Comparison of ENCODE assay signal across 1 cellular context in the genomic region with DNA sequence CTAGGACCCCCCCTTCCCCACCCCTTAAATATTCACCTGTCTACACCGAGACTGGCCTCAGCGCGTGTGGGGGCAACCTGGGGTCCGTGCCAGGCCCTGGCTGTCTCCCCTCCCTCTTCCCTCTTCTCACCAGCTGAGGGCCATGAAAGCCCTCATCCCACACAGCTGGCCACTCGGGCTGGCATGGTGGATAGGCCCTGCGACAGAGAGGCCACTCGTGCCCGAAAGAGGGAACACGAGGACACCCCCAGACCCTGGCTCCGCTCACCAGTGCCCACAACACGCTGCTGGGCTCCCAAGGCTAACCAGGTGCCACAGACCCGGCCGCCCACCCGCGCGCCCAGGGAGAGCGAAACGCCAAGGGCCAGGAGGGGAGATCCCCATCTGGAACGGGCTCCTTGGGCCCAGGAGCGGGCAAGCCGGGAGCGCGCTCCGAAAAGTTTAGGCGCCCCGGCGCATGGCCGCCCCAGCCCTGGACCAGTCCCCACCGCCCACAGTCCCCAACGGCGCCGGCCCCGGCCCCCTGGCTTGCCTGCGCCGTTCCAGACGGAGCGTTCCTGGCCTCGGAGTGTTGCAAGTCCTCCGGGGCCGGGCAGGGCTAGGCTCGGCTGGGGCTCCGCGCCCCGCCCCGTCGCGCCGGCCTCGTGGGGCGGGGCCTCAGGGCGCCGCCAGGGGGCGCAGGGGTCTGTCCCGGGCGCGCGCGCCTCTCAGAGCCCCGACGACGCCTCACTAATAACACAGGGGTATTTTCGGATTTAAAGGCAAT.
A peak's percentile ranks its signal among the peaks of the same experiment; 100 is the strongest.
TF ChIP-seq lines count a peak whose summit lies in the region.

TSS of gene TMBIM1 (minus strand) at position 570 of the 766 bp plus-strand sequence. CDS start 10,362 bp downstream, outside the sequence.

TF ChIP-seq in HepG2, 621 proteins besides CTCF, POLR2A, EP300 and RAD21 (continued from another document and continues in another):
- TF ChIP-seq CCAR2 (optimal IDR thresholded peaks at IDR 0.05; ENCODE audit: low read depth, low read length) (no peak), EEA1 (CRISPR knock-in tag; IDR thresholded peaks at IDR 0.05; ENCODE audit: borderline replicate concordance) (peak; percentile 86; the same call in 1 of the 2 replicates), CEBPZ (IDR thresholded peaks at IDR 0.05; ENCODE audit: low read length) (no peak), LBX2 (CRISPR knock-in tag; IDR thresholded peaks at IDR 0.05; ENCODE audit: borderline replicate concordance) (peak; percentile 75; the same call in 1 of the 2 replicates), ZSCAN22 (CRISPR knock-in tag; IDR thresholded peaks at IDR 0.05) (peak; percentile 69; the same call in 1 of the 2 replicates), ZHX1 (CRISPR knock-in tag; IDR thresholded peaks at IDR 0.05; ENCODE audit: low read depth) (no peak), ZBTB39 (CRISPR knock-in tag; IDR thresholded peaks at IDR 0.05) (peak; percentile 28; the same call in 1 of the 2 replicates), JUNB (CRISPR knock-in tag; IDR thresholded peaks at IDR 0.05; ENCODE audit: borderline replicate concordance) (no peak), CREB3 (CRISPR knock-in tag; IDR thresholded peaks at IDR 0.05) (0 out of 2 replicates have a peak, but pooled peaks have one; percentile 37), TBX2 (CRISPR knock-in tag; IDR thresholded peaks at IDR 0.05; ENCODE audit: borderline replicate concordance) (peak; percentile 79), KDM5B (CRISPR knock-in tag; IDR thresholded peaks at IDR 0.05; ENCODE audit: borderline replicate concordance) (peak; percentile 84), ZNF891 (CRISPR knock-in tag; IDR thresholded peaks at IDR 0.05) (peak; percentile 70; the same call in 1 of the 2 replicates), ZFAT (CRISPR knock-in tag; conservative IDR thresholded peaks at IDR 0.05) (no peak), AKAP8 (CRISPR knock-in tag; IDR thresholded peaks at IDR 0.05) (peak; percentile 38; the same call in 1 of the 2 replicates), ZNF101 (CRISPR knock-in tag; IDR thresholded peaks at IDR 0.05; ENCODE audit: borderline replicate concordance, low read depth) (0 out of 2 replicates have a peak, but pooled peaks have one; percentile 33), SP4 (CRISPR knock-in tag; IDR thresholded peaks at IDR 0.05) (peak; percentile 82), TAF1 (CRISPR knock-in tag; IDR thresholded peaks at IDR 0.05) (peak; percentile 79), NCOR1 (IDR thresholded peaks at IDR 0.05; ENCODE audit: borderline replicate concordance, low read length) (no peak), PAXIP1 (CRISPR knock-in tag; conservative IDR thresholded peaks at IDR 0.05) (no peak; the same call in 1 of the 2 replicates), SMC3 (IDR thresholded peaks at IDR 0.05; ENCODE audit: low read length) (peak; percentile 24; the same call in 1 of the 2 replicates), CHCHD3 (CRISPR knock-in tag; IDR thresholded peaks at IDR 0.05) (no peak; the same call in 1 of the 2 replicates), POLR2AphosphoS5 (IDR thresholded peaks at IDR 0.05; ENCODE audit: low read depth, low read length) (peak; percentile 80), ZNF143 (CRISPR knock-in tag; IDR thresholded peaks at IDR 0.05) (no peak), IRF2 (CRISPR knock-in tag; IDR thresholded peaks at IDR 0.05) (no peak), ZNF331 (CRISPR knock-in tag; IDR thresholded peaks at IDR 0.05) (no peak), GATAD1 (CRISPR knock-in tag; IDR thresholded peaks at IDR 0.05) (no peak), MYC (CRISPR knock-in tag; IDR thresholded peaks at IDR 0.05; ENCODE audit: borderline replicate concordance) (peak; percentile 83), ARHGAP35 (CRISPR knock-in tag; IDR thresholded peaks at IDR 0.05; ENCODE audit: borderline replicate concordance) (peak; percentile 82), CC2D1A (CRISPR knock-in tag; IDR thresholded peaks at IDR 0.05) (no peak), ETV6 (CRISPR knock-in tag; conservative IDR thresholded peaks at IDR 0.05) (peak; percentile 66; the same call in 1 of the 2 replicates), KLF11 (CRISPR knock-in tag; IDR thresholded peaks at IDR 0.05) (0 out of 2 replicates have a peak, but pooled peaks have one; percentile 35), ZNF790 (CRISPR knock-in tag; IDR thresholded peaks at IDR 0.05; ENCODE audit: borderline replicate concordance) (no peak; the same call in 1 of the 2 replicates), GZF1 (CRISPR knock-in tag; IDR thresholded peaks at IDR 0.05) (no peak), ZNF251 (CRISPR knock-in tag; IDR thresholded peaks at IDR 0.05) (0 out of 2 replicates have a peak, but pooled peaks have one; percentile 45), AGO2 (optimal IDR thresholded peaks at IDR 0.05; ENCODE audit: low read depth, low read length) (peak; percentile 90)
- TF ChIP-seq, protein P1, sequence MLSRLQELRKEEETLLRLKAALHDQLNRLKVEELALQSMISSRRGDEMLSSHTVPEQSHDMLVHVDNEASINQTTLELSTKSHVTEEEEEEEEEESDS (CRISPR knock-in tag; IDR thresholded peaks at IDR 0.05; ENCODE audit: borderline replicate concordance), result no peak; the same call in 1 of the 2 replicates
- TF ChIP-seq, protein P2, sequence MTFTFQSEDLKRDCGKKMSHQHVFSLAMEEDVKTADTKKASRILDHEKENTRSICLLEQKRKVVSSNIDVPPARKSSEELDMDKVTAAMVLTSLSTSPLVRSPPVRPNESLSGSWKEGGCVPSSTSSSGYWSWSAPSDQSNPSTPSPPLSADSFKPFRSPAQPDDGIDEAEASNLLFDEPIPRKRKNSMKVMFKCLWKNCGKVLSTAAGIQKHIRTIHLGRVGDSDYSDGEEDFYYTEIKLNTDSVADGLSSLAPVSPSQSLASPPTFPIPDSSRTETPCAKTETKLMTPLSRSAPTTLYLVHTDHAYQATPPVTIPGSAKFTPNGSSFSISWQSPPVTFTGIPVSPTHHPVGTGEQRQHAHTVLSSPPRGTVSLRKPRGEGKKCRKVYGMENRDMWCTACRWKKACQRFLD (CRISPR knock-in tag; IDR thresholded peaks at IDR 0.05; ENCODE audit: borderline replicate concordance), result 0 out of 2 replicates have a peak, but pooled peaks have one; percentile 28
- TF ChIP-seq, protein P3, sequence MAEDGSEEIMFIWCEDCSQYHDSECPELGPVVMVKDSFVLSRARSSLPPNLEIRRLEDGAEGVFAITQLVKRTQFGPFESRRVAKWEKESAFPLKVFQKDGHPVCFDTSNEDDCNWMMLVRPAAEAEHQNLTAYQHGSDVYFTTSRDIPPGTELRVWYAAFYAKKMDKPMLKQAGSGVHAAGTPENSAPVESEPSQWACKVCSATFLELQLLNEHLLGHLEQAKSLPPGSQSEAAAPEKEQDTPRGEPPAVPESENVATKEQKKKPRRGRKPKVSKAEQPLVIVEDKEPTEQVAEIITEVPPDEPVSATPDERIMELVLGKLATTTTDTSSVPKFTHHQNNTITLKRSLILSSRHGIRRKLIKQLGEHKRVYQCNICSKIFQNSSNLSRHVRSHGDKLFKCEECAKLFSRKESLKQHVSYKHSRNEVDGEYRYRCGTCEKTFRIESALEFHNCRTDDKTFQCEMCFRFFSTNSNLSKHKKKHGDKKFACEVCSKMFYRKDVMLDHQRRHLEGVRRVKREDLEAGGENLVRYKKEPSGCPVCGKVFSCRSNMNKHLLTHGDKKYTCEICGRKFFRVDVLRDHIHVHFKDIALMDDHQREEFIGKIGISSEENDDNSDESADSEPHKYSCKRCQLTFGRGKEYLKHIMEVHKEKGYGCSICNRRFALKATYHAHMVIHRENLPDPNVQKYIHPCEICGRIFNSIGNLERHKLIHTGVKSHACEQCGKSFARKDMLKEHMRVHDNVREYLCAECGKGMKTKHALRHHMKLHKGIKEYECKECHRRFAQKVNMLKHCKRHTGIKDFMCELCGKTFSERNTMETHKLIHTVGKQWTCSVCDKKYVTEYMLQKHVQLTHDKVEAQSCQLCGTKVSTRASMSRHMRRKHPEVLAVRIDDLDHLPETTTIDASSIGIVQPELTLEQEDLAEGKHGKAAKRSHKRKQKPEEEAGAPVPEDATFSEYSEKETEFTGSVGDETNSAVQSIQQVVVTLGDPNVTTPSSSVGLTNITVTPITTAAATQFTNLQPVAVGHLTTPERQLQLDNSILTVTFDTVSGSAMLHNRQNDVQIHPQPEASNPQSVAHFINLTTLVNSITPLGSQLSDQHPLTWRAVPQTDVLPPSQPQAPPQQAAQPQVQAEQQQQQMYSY (CRISPR knock-in tag; IDR thresholded peaks at IDR 0.05), result peak; percentile 77
